15 cellular contexts compared by ENCODE assay signal in genomic region chr11:86938203-86938899, GRCh38. TPM values are rescaled to one million over a fixed set of nuclear protein-coding genes. Genes with fewer than 3 reads are reported as not detected.
DNase-seq lines count a peak whose midpoint lies in the region; ATAC-seq and TF ChIP-seq lines count a peak whose summit lies in the region.
"Had no signal": no experiment of that assay in that cellular context is flagged by ENCODE, and none has a peak within 500 bp of the region (broad histone marks: within the 10 kb centered on the region; RNA-seq: fewer than 3 reads in every experiment).

No MANE protein-coding gene starts in this region.

- peak; percentile 25 for ATAC-seq in GM19395 (IDR thresholded peaks at IDR 0.05; ENCODE audit: unreplicated experiment)
- ATAC-seq in GM18517 (IDR thresholded peaks at IDR 0.05; ENCODE audit: unreplicated experiment), result no peak
- no peak for ATAC-seq in activated T-cell treated with anti-CD3 and anti-CD28 coated beads, Interleukin-2, amount 50 U/mL, for 4 hours

- H3K27me3 Mint-ChIP-seq in neural progenitor cell (ENCODE audit: insufficient read depth, low read depth), result no peaks in the 10 kb centered on the region
- H3K27me3 Mint-ChIP-seq in activated T-cell treated with anti-CD3 and anti-CD28 coated beads, Interleukin-2, amount 50 U/mL, for 4 hours (ENCODE audit: low read depth), result no peaks in the 10 kb centered on the region

- no peaks in the 10 kb centered on the region for H3K9me3 ChIP-seq in neural progenitor cell (ENCODE audit: low read depth)
- H3K9me3 ChIP-seq: breast epithelium had no signal

- H3K4me3 ChIP-seq in neural progenitor cell, result no peak overlapping the region
- H3K4me3 ChIP-seq: breast epithelium had no signal

- H3K4me3 Mint-ChIP-seq in neural progenitor cell, result no peak overlapping the region
- no peak overlapping the region for H3K4me3 Mint-ChIP-seq in activated T-cell treated with anti-CD3 and anti-CD28 coated beads, Interleukin-2, amount 50 U/mL, for 4 hours
- H3K4me3 Mint-ChIP-seq: activated CD4-positive, alpha-beta T cell treated with anti-CD3 and anti-CD28 coated beads, Interleukin-2, amount 10 ng/mL, durations not matched to agents 7 days and 5 days; natural killer cell treated with Interleukin-12 subunit alpha and Interleukin-12 subunit beta and Interleukin-15 and Interleukin-18, amount 100 ng/mL, for 72 hours had no signal

- no peaks in the 10 kb centered on the region for H3F3A ChIP-seq in neural progenitor cell (ENCODE audit: low read depth)

- no peak overlapping the region for H2AFZ ChIP-seq in neural progenitor cell (replicated peaks)

- H4K20me1 ChIP-seq in neural progenitor cell (ENCODE audit: low read depth), result no peaks in the 10 kb centered on the region

- TF ChIP-seq CTCF in neural progenitor cell (IDR thresholded peaks at IDR 0.05), result no peak

- no peak overlapping the region for H3K4me2 ChIP-seq in neural progenitor cell

- no peaks in the 10 kb centered on the region for H3K36me3 ChIP-seq in neural progenitor cell
- H3K36me3 ChIP-seq: breast epithelium had no signal

- H3K9ac ChIP-seq in neural progenitor cell, result no peak overlapping the region

- H3K27me3 ChIP-seq in neural progenitor cell, result no peaks in the 10 kb centered on the region
- H3K27me3 ChIP-seq: breast epithelium had no signal

- H3K9me3 Mint-ChIP-seq in neural progenitor cell, result no peaks in the 10 kb centered on the region
- no peaks in the 10 kb centered on the region for H3K9me3 Mint-ChIP-seq in activated T-cell treated with anti-CD3 and anti-CD28 coated beads, Interleukin-2, amount 50 U/mL, for 4 hours
- H3K9me3 Mint-ChIP-seq: activated CD4-positive, alpha-beta T cell treated with anti-CD3 and anti-CD28 coated beads, Interleukin-2, amount 10 ng/mL, durations not matched to agents 7 days and 5 days; natural killer cell treated with Interleukin-12 subunit alpha and Interleukin-12 subunit beta and Interleukin-15 and Interleukin-18, amount 100 ng/mL, for 72 hours had no signal

- peak; percentile 69 for DNase-seq in OCI-M1 (lab: John Stamatoyannopoulos, UW)
- DNase-seq in dermis blood vessel endothelial cell, result peak; percentile 51
- no peak for DNase-seq in neural progenitor cell (ENCODE audit: low spot score)
- DNase-seq in SW 1271 (lab: John Stamatoyannopoulos, UW), result no peak
- no peak for DNase-seq in NCI-H146 treated with DMSO at 0.1 percent for 48 hours (lab: John Stamatoyannopoulos, UW; ENCODE audit: unreplicated experiment)
- no peak for DNase-seq in activated T-cell treated with anti-CD3 and anti-CD28 coated beads, Interleukin-2, amount 50 U/mL, for 4 hours
- DNase-seq: activated naive CD4-positive, alpha-beta T cell treated with anti-CD3 and anti-CD28 coated beads, Interleukin-2, amount 50 U/mL, for 16 hours; activated T-cell treated with anti-CD3 and anti-CD28 coated beads for 4 hours; GF-D8; stimulated activated CD4-positive, alpha-beta T cell treated with anti-CD3 and anti-CD28 coated beads, Interleukin-15, amount 100 ng/mL, for 24 hours had no signal

- peak overlapping the region; percentile 26 for H3K27ac Mint-ChIP-seq in neural progenitor cell
- H3K27ac Mint-ChIP-seq: activated CD4-positive, alpha-beta T cell treated with anti-CD3 and anti-CD28 coated beads, Interleukin-2, amount 10 ng/mL, durations not matched to agents 7 days and 5 days; natural killer cell treated with Interleukin-12 subunit alpha and Interleukin-12 subunit beta and Interleukin-15 and Interleukin-18, amount 100 ng/mL, for 72 hours had no signal

- peaks cover 15% of the 10 kb centered on the region for H3K4me1 Mint-ChIP-seq in neural progenitor cell
- no peaks in the 10 kb centered on the region for H3K4me1 Mint-ChIP-seq in activated T-cell treated with anti-CD3 and anti-CD28 coated beads, Interleukin-2, amount 50 U/mL, for 4 hours (ENCODE audit: low read depth)
- H3K4me1 Mint-ChIP-seq: activated CD4-positive, alpha-beta T cell treated with anti-CD3 and anti-CD28 coated beads, Interleukin-2, amount 10 ng/mL, durations not matched to agents 7 days and 5 days had no signal

- peaks cover 8% of the 10 kb centered on the region for H3K4me1 ChIP-seq in neural progenitor cell

- no peak overlapping the region for H3K27ac ChIP-seq in neural progenitor cell
- H3K27ac ChIP-seq: breast epithelium had no signal

- H3K36me3 Mint-ChIP-seq in neural progenitor cell, result no peaks in the 10 kb centered on the region
- no peaks in the 10 kb centered on the region for H3K36me3 Mint-ChIP-seq in activated T-cell treated with anti-CD3 and anti-CD28 coated beads, Interleukin-2, amount 50 U/mL, for 4 hours (ENCODE audit: insufficient read depth)
- H3K36me3 Mint-ChIP-seq: natural killer cell treated with Interleukin-12 subunit alpha and Interleukin-12 subunit beta and Interleukin-15 and Interleukin-18, amount 100 ng/mL, for 72 hours had no signal

- no peaks in the 10 kb centered on the region for H3K79me2 ChIP-seq in neural progenitor cell (ENCODE audit: low read depth)

RNA-seq across cellular contexts. Expression of gene FZD4, which starts 16.8 kb away (rescaled TPM):
- total RNA-seq in dermis blood vessel endothelial cell, result 185 and 214 TPM in 2 replicates
- total RNA-seq in neural progenitor cell (ENCODE audit: low replicate concordance), result 5.8 TPM in 2 replicates
- under 1 TPM; 0.05 to 0.11 (median 0.08) TPM for total RNA-seq in activated T-cell treated with anti-CD3 and anti-CD28 coated beads, Interleukin-2, amount 50 U/mL, for 4 hours

Comparison
In these comparisons a context has a peak if more than half of its experiments do, and no peak if none do; other contexts are left out.
1. DNase-seq: peak in OCI-M1 (single experiment) and dermis blood vessel endothelial cell (single experiment); none in neural progenitor cell (single experiment), SW 1271 (0 of 2), NCI-H146 treated with DMSO at 0.1 percent for 48 hours (single experiment) and activated T-cell treated with anti-CD3 and anti-CD28 coated beads, Interleukin-2, amount 50 U/mL, for 4 hours (single experiment).
2. RNA of gene FZD4, which starts 16.8 kb away (total RNA-seq): 185 to 214 TPM in dermis blood vessel endothelial cell; 5.8 TPM in neural progenitor cell and 0.05 to 0.11 TPM in activated T-cell treated with anti-CD3 and anti-CD28 coated beads, Interleukin-2, amount 50 U/mL, for 4 hours; every median in the first group is over 10 times any median in the second.